ENCODE assay signal across 21 cellular contexts in the genomic region with DNA sequence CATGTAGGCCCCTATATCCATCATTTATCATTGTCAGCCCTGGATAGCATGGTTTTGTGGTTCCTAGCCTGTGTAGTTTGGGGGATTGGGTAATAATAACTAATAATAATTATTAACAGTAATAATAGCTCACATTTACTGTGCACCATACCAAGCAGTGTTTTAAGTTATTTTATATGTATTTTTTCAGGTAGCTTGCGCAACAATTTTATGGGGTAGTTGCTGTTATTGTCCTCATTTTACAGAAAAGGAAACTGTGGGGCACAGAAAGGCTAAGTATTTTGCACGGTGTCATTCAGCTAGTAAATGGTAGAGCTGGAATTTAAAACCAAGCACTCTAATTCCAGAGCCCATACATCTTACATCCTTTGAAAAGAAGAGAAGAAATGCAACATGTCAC.
"Had no signal": no experiment of that assay in that cellular context is flagged by ENCODE, and none has a peak within 500 bp of the region (broad histone marks: within the 10 kb centered on the region; RNA-seq: fewer than 3 reads in every experiment).

No MANE protein-coding gene starts in this region.

- H3K27me3 ChIP-seq: SJSA1 had no signal

- FAIRE-seq: HTR-8/SVneo, RCC 7860 had no signal

- H3K27ac ChIP-seq: HL-60, SJSA1, SK-N-MC had no signal

- H3K9me3 ChIP-seq: SJSA1 had no signal

- H3K36me3 ChIP-seq: SJSA1 had no signal

- DNase-seq: KBM-7, NCI-H1092 treated with DMSO at 0.1 percent for 48 hours, NCI-H1436, NCI-H187, NCI-H2029, NCI-H2081 treated with DMSO at 0.1 percent for 48 hours, NCI-H2171, NCI-H226, NCI-H446, NCI-H510A, NCI-H524 treated with DMSO at 0.1 percent for 48 hours, NCI-H69, NCI-H774, Right ventricle myocardium superior, RPMI8226, SIG-M5 had no signal

- H3K4me3 ChIP-seq: SJSA1, SK-N-MC had no signal
